Comparison of ENCODE assay signal across 20 cellular contexts in genomic region chr6:139659711-139660110, GRCh38.
"Had no signal": no experiment of that assay in that cellular context is flagged by ENCODE, and none has a peak within 500 bp of the region (broad histone marks: within the 10 kb centered on the region; RNA-seq: fewer than 3 reads in every experiment).

No MANE protein-coding gene starts in this region.

- H3K36me3 ChIP-seq: esophagus muscularis mucosa, gastrocnemius medialis, left ventricle myocardium inferior, neutrophil, right atrium auricular region, suprapubic skin, thyroid gland, upper lobe of left lung, uterus had no signal

- H3K4me1 ChIP-seq: esophagus muscularis mucosa, gastrocnemius medialis, left ventricle myocardium inferior, right atrium auricular region, uterus had no signal

- H3K27me3 ChIP-seq: esophagus muscularis mucosa, gastrocnemius medialis, neutrophil, right atrium auricular region, suprapubic skin, thyroid gland, upper lobe of left lung, uterus had no signal

- H3K36me3 Mint-ChIP-seq: naive B cell had no signal

- ATAC-seq: gastrocnemius medialis; stimulated activated naive CD8-positive, alpha-beta T cell treated with anti-CD3 and anti-CD28 coated beads, Interleukin-15, Interleukin-2, amounts not matched to agents 100 U/mL and 50 U/mL, for 24 hours had no signal

- H3K4me3 Mint-ChIP-seq: naive B cell had no signal

- H3K9me3 ChIP-seq: esophagus muscularis mucosa, gastrocnemius medialis, neutrophil, suprapubic skin, thyroid gland, upper lobe of left lung, uterus had no signal

- DNase-seq: cortex of kidney; effector memory CD4-positive, alpha-beta T cell; gastrocnemius medialis; islet precursor cell; left ventricle myocardium inferior; mesenchymal stem cell; naive B cell; posterior cingulate gyrus; small intestine; stimulated activated CD4-positive, alpha-beta T cell treated with anti-CD3 and anti-CD28 coated beads, Interleukin-12 subunit alpha, Interleukin-12 subunit beta, amount 100 ng/mL, for 4 hours; stimulated activated CD4-positive, alpha-beta T cell treated with anti-CD3 and anti-CD28 coated beads, Interleukin-2, amount 100 ng/mL, for 48 hours; stimulated activated naive CD8-positive, alpha-beta T cell treated with anti-CD3 and anti-CD28 coated beads, Interleukin-15, Interleukin-2, amounts not matched to agents 100 U/mL and 50 U/mL, for 24 hours; thyroid gland; upper lobe of left lung; uterus had no signal

- H3K4me3 ChIP-seq: esophagus muscularis mucosa, gastrocnemius medialis, left ventricle myocardium inferior, lung, right atrium auricular region, suprapubic skin, thyroid gland, upper lobe of left lung, uterus had no signal

- H3K27ac ChIP-seq: esophagus muscularis mucosa, gastrocnemius medialis, left ventricle myocardium inferior, neutrophil, right atrium auricular region, suprapubic skin, thyroid gland, upper lobe of left lung, uterus had no signal

- H3K4me1 Mint-ChIP-seq: naive B cell had no signal
